In genomic region chr16:31033709-31034492, GRCh38 we compare ENCODE assay signal across 1 cellular context.
TF ChIP-seq lines count a peak whose summit lies in the region.

No MANE protein-coding gene starts in this region.

TF ChIP-seq in HEK293, 187 proteins besides CTCF, POLR2A, EP300 and RAD21 (continued from another document and continues in another):
- TF ChIP-seq, protein P1, sequence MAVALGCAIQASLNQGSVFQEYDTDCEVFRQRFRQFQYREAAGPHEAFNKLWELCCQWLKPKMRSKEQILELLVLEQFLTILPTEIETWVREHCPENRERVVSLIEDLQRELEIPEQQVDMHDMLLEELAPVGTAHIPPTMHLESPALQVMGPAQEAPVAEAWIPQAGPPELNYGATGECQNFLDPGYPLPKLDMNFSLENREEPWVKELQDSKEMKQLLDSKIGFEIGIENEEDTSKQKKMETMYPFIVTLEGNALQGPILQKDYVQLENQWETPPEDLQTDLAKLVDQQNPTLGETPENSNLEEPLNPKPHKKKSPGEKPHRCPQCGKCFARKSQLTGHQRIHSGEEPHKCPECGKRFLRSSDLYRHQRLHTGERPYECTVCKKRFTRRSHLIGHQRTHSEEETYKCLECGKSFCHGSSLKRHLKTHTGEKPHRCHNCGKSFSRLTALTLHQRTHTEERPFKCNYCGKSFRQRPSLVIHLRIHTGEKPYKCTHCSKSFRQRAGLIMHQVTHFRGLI (tag by site-specific recombination; IDR thresholded peaks at IDR 0.05) = 0 out of 2 replicates have a peak, but pooled peaks have one; percentile 11
- no peak for TF ChIP-seq ZNF274 (IDR thresholded peaks at IDR 0.05; ENCODE audit: low read length)
- TF ChIP-seq ZNF274 (tag by site-specific recombination; IDR thresholded peaks at IDR 0.05; ENCODE audit: borderline replicate concordance) = no peak
- TF ChIP-seq, protein P2, sequence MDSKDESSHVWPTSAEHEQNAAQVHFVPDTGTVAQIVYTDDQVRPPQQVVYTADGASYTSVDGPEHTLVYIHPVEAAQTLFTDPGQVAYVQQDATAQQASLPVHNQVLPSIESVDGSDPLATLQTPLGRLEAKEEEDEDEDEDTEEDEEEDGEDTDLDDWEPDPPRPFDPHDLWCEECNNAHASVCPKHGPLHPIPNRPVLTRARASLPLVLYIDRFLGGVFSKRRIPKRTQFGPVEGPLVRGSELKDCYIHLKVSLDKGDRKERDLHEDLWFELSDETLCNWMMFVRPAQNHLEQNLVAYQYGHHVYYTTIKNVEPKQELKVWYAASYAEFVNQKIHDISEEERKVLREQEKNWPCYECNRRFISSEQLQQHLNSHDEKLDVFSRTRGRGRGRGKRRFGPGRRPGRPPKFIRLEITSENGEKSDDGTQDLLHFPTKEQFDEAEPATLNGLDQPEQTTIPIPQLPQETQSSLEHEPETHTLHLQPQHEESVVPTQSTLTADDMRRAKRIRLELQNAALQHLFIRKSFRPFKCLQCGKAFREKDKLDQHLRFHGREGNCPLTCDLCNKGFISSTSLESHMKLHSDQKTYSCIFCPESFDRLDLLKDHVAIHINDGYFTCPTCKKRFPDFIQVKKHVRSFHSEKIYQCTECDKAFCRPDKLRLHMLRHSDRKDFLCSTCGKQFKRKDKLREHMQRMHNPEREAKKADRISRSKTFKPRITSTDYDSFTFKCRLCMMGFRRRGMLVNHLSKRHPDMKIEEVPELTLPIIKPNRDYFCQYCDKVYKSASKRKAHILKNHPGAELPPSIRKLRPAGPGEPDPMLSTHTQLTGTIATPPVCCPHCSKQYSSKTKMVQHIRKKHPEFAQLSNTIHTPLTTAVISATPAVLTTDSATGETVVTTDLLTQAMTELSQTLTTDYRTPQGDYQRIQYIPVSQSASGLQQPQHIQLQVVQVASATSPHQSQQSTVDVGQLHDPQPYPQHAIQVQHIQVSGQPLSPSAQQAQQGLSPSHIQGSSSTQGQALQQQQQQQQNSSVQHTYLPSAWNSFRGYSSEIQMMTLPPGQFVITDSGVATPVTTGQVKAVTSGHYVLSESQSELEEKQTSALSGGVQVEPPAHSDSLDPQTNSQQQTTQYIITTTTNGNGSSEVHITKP (tag by site-specific recombination; IDR thresholded peaks at IDR 0.05) = peak; percentile 68
- 0 out of 2 replicates have a peak, but pooled peaks have one; percentile 11 for TF ChIP-seq ZNF623 (tag by site-specific recombination; IDR thresholded peaks at IDR 0.05)
- no peak for TF ChIP-seq ZFP41 (tag by site-specific recombination; IDR thresholded peaks at IDR 0.05; ENCODE audit: borderline replicate concordance)
- TF ChIP-seq SP3 (tag by site-specific recombination; IDR thresholded peaks at IDR 0.05) = peak; percentile 73
- TF ChIP-seq ZBTB17 (tag by site-specific recombination; IDR thresholded peaks at IDR 0.05) = peak; percentile 88
- peak; percentile 42; the same call in 1 of the 2 replicates for TF ChIP-seq REPIN1 (tag by site-specific recombination; IDR thresholded peaks at IDR 0.05; ENCODE audit: low read depth)
- TF ChIP-seq ZEB2 (tag by site-specific recombination; IDR thresholded peaks at IDR 0.05) = no peak; the same call in 1 of the 2 replicates
- no peak for TF ChIP-seq SCRT1 (tag by site-specific recombination; IDR thresholded peaks at IDR 0.05; ENCODE audit: borderline replicate concordance)
- peak; percentile 70 for TF ChIP-seq PRDM1 (tag by site-specific recombination; IDR thresholded peaks at IDR 0.05)
- no peak for TF ChIP-seq ZNF133 (tag by site-specific recombination; IDR thresholded peaks at IDR 0.05)
- no peak for TF ChIP-seq ZNF621 (tag by site-specific recombination; IDR thresholded peaks at IDR 0.05)
- TF ChIP-seq ZNF768 (tag by site-specific recombination; IDR thresholded peaks at IDR 0.05) = no peak
- no peak; the same call in 1 of the 2 replicates for TF ChIP-seq ZNF175 (tag by site-specific recombination; IDR thresholded peaks at IDR 0.05)
- no peak for TF ChIP-seq ZNF362 (tag by site-specific recombination; IDR thresholded peaks at IDR 0.05)
- peak; percentile 95 for TF ChIP-seq KLF9 (tag by site-specific recombination; IDR thresholded peaks at IDR 0.05; ENCODE audit: low read depth)
- TF ChIP-seq, protein P3, sequence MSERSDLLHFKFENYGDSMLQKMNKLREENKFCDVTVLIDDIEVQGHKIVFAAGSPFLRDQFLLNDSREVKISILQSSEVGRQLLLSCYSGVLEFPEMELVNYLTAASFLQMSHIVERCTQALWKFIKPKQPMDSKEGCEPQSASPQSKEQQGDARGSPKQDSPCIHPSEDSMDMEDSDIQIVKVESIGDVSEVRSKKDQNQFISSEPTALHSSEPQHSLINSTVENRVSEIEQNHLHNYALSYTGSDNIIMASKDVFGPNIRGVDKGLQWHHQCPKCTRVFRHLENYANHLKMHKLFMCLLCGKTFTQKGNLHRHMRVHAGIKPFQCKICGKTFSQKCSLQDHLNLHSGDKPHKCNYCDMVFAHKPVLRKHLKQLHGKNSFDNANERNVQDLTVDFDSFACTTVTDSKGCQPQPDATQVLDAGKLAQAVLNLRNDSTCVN (tag by site-specific recombination; optimal IDR thresholded peaks at IDR 0.05) = no peak
- TF ChIP-seq, protein P4, sequence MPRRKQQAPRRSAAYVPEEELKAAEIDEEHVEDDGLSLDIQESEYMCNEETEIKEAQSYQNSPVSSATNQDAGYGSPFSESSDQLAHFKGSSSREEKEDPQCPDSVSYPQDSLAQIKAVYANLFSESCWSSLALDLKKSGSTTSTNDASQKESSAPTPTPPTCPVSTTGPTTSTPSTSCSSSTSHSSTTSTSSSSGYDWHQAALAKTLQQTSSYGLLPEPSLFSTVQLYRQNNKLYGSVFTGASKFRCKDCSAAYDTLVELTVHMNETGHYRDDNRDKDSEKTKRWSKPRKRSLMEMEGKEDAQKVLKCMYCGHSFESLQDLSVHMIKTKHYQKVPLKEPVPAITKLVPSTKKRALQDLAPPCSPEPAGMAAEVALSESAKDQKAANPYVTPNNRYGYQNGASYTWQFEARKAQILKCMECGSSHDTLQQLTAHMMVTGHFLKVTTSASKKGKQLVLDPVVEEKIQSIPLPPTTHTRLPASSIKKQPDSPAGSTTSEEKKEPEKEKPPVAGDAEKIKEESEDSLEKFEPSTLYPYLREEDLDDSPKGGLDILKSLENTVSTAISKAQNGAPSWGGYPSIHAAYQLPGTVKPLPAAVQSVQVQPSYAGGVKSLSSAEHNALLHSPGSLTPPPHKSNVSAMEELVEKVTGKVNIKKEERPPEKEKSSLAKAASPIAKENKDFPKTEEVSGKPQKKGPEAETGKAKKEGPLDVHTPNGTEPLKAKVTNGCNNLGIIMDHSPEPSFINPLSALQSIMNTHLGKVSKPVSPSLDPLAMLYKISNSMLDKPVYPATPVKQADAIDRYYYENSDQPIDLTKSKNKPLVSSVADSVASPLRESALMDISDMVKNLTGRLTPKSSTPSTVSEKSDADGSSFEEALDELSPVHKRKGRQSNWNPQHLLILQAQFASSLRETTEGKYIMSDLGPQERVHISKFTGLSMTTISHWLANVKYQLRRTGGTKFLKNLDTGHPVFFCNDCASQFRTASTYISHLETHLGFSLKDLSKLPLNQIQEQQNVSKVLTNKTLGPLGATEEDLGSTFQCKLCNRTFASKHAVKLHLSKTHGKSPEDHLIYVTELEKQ (tag by site-specific recombination; IDR thresholded peaks at IDR 0.05; ENCODE audit: borderline replicate concordance) = no peak
- TF ChIP-seq ZNF521 (tag by site-specific recombination; IDR thresholded peaks at IDR 0.05) = no peak
- TF ChIP-seq, protein P5, sequence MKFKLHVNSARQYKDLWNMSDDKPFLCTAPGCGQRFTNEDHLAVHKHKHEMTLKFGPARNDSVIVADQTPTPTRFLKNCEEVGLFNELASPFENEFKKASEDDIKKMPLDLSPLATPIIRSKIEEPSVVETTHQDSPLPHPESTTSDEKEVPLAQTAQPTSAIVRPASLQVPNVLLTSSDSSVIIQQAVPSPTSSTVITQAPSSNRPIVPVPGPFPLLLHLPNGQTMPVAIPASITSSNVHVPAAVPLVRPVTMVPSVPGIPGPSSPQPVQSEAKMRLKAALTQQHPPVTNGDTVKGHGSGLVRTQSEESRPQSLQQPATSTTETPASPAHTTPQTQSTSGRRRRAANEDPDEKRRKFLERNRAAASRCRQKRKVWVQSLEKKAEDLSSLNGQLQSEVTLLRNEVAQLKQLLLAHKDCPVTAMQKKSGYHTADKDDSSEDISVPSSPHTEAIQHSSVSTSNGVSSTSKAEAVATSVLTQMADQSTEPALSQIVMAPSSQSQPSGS (tag by site-specific recombination; IDR thresholded peaks at IDR 0.05; ENCODE audit: low read depth) = no peak
- no peak for TF ChIP-seq ZNF837 (tag by site-specific recombination; IDR thresholded peaks at IDR 0.05)
- no peak for TF ChIP-seq ZBTB48 (tag by site-specific recombination; IDR thresholded peaks at IDR 0.05)
- TF ChIP-seq ZNF391 (tag by site-specific recombination; IDR thresholded peaks at IDR 0.05; ENCODE audit: borderline replicate concordance, low read depth) = peak; percentile 64; the same call in 1 of the 2 replicates
- TF ChIP-seq ZNF138 (tag by site-specific recombination; IDR thresholded peaks at IDR 0.05; ENCODE audit: borderline replicate concordance) = no peak
- no peak for TF ChIP-seq ZNF560 (tag by site-specific recombination; IDR thresholded peaks at IDR 0.05; ENCODE audit: borderline replicate concordance)
- TF ChIP-seq GLIS2 (tag by site-specific recombination; IDR thresholded peaks at IDR 0.05) = peak; percentile 38
- no peak for TF ChIP-seq ZNF585B (tag by site-specific recombination; IDR thresholded peaks at IDR 0.05)
- TF ChIP-seq IKZF3 (tag by site-specific recombination; IDR thresholded peaks at IDR 0.05) = peak; percentile 84
- peak; percentile 61; the same call in 1 of the 2 replicates for TF ChIP-seq ZNF324 (tag by site-specific recombination; IDR thresholded peaks at IDR 0.05)
- TF ChIP-seq ZSCAN23 (tag by site-specific recombination; IDR thresholded peaks at IDR 0.05) = no peak
- TF ChIP-seq ZNF785 (tag by site-specific recombination; IDR thresholded peaks at IDR 0.05) = no peak
- TF ChIP-seq ZNF112 (tag by site-specific recombination; IDR thresholded peaks at IDR 0.05) = no peak
- TF ChIP-seq KLF8 (tag by site-specific recombination; IDR thresholded peaks at IDR 0.05) = no peak
- no peak for TF ChIP-seq ZNF248 (tag by site-specific recombination; IDR thresholded peaks at IDR 0.05)
- peak; percentile 73; the same call in 1 of the 2 replicates for TF ChIP-seq ZBTB20 (tag by site-specific recombination; IDR thresholded peaks at IDR 0.05)
- 0 out of 2 replicates have a peak, but pooled peaks have one; percentile 30 for TF ChIP-seq ZNF366 (tag by site-specific recombination; conservative IDR thresholded peaks at IDR 0.05)
- TF ChIP-seq ZSCAN30 (tag by site-specific recombination; IDR thresholded peaks at IDR 0.05) = no peak
- TF ChIP-seq SP2 (tag by site-specific recombination; IDR thresholded peaks at IDR 0.05) = no peak
- TF ChIP-seq ZBTB6 (tag by site-specific recombination; IDR thresholded peaks at IDR 0.05) = peak; percentile 64; the same call in 1 of the 2 replicates
- TF ChIP-seq BCL6B (tag by site-specific recombination; IDR thresholded peaks at IDR 0.05) = no peak
- TF ChIP-seq, protein P6, sequence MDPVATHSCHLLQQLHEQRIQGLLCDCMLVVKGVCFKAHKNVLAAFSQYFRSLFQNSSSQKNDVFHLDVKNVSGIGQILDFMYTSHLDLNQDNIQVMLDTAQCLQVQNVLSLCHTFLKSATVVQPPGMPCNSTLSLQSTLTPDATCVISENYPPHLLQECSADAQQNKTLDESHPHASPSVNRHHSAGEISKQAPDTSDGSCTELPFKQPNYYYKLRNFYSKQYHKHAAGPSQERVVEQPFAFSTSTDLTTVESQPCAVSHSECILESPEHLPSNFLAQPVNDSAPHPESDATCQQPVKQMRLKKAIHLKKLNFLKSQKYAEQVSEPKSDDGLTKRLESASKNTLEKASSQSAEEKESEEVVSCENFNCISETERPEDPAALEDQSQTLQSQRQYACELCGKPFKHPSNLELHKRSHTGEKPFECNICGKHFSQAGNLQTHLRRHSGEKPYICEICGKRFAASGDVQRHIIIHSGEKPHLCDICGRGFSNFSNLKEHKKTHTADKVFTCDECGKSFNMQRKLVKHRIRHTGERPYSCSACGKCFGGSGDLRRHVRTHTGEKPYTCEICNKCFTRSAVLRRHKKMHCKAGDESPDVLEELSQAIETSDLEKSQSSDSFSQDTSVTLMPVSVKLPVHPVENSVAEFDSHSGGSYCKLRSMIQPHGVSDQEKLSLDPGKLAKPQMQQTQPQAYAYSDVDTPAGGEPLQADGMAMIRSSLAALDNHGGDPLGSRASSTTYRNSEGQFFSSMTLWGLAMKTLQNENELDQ (tag by site-specific recombination; IDR thresholded peaks at IDR 0.05; ENCODE audit: low read depth) = no peak
- TF ChIP-seq ZNF221 (tag by site-specific recombination; IDR thresholded peaks at IDR 0.05; ENCODE audit: borderline replicate concordance) = no peak
